Comparison of ENCODE assay signal across 12 cellular contexts in the genomic region with DNA sequence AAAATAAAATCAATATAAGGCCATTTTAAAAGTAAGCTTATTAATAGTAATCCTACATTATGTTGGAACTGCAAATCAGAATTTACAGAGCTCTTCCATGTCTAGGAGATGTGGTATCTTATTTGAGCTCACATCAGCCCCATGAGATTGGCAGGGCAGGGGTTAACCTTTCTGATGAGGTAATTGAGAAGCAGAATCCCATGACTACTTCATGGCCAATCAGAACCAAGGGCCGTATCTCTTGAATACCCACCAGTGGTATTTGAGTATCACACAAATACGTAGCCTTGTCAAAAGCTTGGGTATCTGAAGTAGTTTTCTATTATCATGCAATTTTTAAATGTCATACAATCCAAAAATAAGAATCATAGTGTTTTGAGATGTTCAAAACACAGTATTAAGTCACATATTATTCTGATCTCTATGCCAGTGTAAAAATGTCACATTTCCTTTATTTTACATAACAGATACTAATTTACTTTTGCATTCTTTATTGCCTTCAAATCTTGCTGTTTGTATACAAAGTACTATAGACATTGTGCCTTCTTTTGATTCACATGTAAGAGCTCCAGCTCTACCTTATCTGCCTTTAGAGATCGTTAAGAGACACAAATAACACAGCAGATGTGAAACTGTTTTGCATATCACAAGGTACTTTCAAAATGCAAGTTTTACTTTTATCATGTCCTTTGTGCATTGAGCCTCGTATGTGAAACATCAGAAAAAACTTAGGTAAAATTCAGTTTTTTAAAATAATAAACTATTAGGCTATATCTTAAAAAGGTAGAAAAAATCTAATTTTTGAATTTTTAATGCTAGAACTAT.
DNase-seq lines count a peak whose midpoint lies in the region; ATAC-seq, FAIRE-seq and TF ChIP-seq lines count a peak whose summit lies in the region.
"Had no signal": no experiment of that assay in that cellular context is flagged by ENCODE, and none has a peak within 500 bp of the region (broad histone marks: within the 10 kb centered on the region; RNA-seq: fewer than 3 reads in every experiment).

No MANE protein-coding gene starts in this region.

- TF ChIP-seq POLR2A in GM18505 (IDR thresholded peaks at IDR 0.05; ENCODE audit: borderline replicate concordance, extremely low read depth, insufficient read depth, insufficient read length) (peak; percentile 25), body of pancreas (IDR thresholded peaks at IDR 0.05) (no peak)

- peak in 2 of 4 donors; percentile 28 to 32 for DNase-seq in body of pancreas
- no peak for DNase-seq in ureter (ENCODE audit: low spot score)
- no peak for DNase-seq in NCI-H1930 (lab: John Stamatoyannopoulos, UW)
- no peak for DNase-seq in kidney tubule cell (ENCODE audit: low spot score)
- no peak for DNase-seq in small intestine
- DNase-seq: activated gamma-delta T cell treated with Interleukin-2 at 50 U/mL for 16 hours, heart right ventricle had no signal

- H3K9me3 ChIP-seq in body of pancreas (no peaks in the 10 kb centered on the region), small intestine (ENCODE audit: control insufficient read depth, low read depth) (no peaks in the 10 kb centered on the region)
- H3K9me3 ChIP-seq: heart right ventricle had no signal

- H3K4me3 ChIP-seq in body of pancreas (no peak overlapping the region), small intestine (ENCODE audit: low read depth in 1 of 2, low read length in 2 of 2) (no peak overlapping the region)
- H3K4me3 ChIP-seq: coronary artery, heart right ventricle had no signal

- H3K27ac ChIP-seq in body of pancreas (no peak overlapping the region), small intestine (ENCODE audit: low read depth in 1 of 2, low read length in 1 of 2) (no peak overlapping the region)
- H3K27ac ChIP-seq: heart right ventricle had no signal

- ATAC-seq in GM18505 (IDR thresholded peaks at IDR 0.05; ENCODE audit: unreplicated experiment) (peak; percentile 73), GM21447 (IDR thresholded peaks at IDR 0.05; ENCODE audit: unreplicated experiment) (peak; percentile 87), HG03103 (IDR thresholded peaks at IDR 0.05; ENCODE audit: low read depth, unreplicated experiment) (peak; percentile 62), body of pancreas (peak; percentile 81)
- ATAC-seq: stimulated activated effector memory CD8-positive, alpha-beta T cell treated with anti-CD3 and anti-CD28 coated beads, Interleukin-12 subunit alpha, Interleukin-12 subunit beta, amount 100 ng/mL, for 72 hours had no signal

- intact Hi-C loops in body of pancreas (cut with DNase I) = no loop called here

- no peak for FAIRE-seq in small intestine (lab: Jason Lieb, UNC)

- no peaks in the 10 kb centered on the region for H3K27me3 ChIP-seq in body of pancreas
- H3K27me3 ChIP-seq in small intestine (ENCODE audit: control insufficient read depth in 2 of 2, insufficient read depth in 2 of 2, low read length in 2 of 2) = no peaks in the 10 kb centered on the region
- H3K27me3 ChIP-seq: heart right ventricle had no signal

- no peaks in the 10 kb centered on the region for H3K36me3 ChIP-seq in body of pancreas (replicated peaks in 1 of 2; ENCODE audit: insufficient read depth in 1 of 2, low read depth in 2 of 2)
- H3K36me3 ChIP-seq in small intestine (ENCODE audit: control insufficient read depth in 2 of 2, insufficient read depth in 2 of 2, low read length in 2 of 2) = no peaks in the 10 kb centered on the region

- no peak for TF ChIP-seq CTCF in body of pancreas (IDR thresholded peaks at IDR 0.05)

- H3K4me1 ChIP-seq in body of pancreas (peaks cover 19% of the 10 kb centered on the region), small intestine (ENCODE audit: control insufficient read depth in 2 of 2, insufficient read depth in 1 of 2, low read depth in 1 of 2, low read length in 1 of 2) (no peaks in the 10 kb centered on the region)

- 41 to 50% methylated on average over 4 of the region's 4 CpGs for WGBS in body of pancreas, 2 donors
- WGBS in small intestine, 3 donors = 28 to 45% (median 30%) methylated on average over 4 of the region's 4 CpGs
